Comparison of ENCODE assay signal across 15 cellular contexts in genomic region chr18:3747176-3747973, GRCh38.
DNase-seq lines count a peak whose midpoint lies in the region; FAIRE-seq and TF ChIP-seq lines count a peak whose summit lies in the region.
"Had no signal": no experiment of that assay in that cellular context is flagged by ENCODE, and none has a peak within 500 bp of the region (broad histone marks: within the 10 kb centered on the region; RNA-seq: fewer than 3 reads in every experiment).

No MANE protein-coding gene starts in this region.

- CTCF ChIA-PET in AG04450 (lab: Charles Lee) = interaction anchor here (0.6 kb wide), 1 partner anchor 24 kb away, joined by 3 read pairs; no protein-coding TSS in a partner anchor

- H3K27me3 ChIP-seq in AG04450 (ENCODE audit: control insufficient read depth, insufficient read depth, low read length) (no peaks in the 10 kb centered on the region), keratinocyte (ENCODE audit: control insufficient read depth, extremely low read depth, insufficient read depth, low read length) (no peaks in the 10 kb centered on the region), BE2C (no peaks in the 10 kb centered on the region), hepatocyte (no peaks in the 10 kb centered on the region)

- H3K36me3 ChIP-seq in keratinocyte (ENCODE audit: control insufficient read depth in 2 of 2, extremely low read depth in 1 of 2, insufficient read depth in 2 of 2, low read length in 2 of 2) = no peaks in the 10 kb centered on the region
- no peaks in the 10 kb centered on the region for H3K36me3 ChIP-seq in BE2C
- H3K36me3 ChIP-seq in hepatocyte (replicated peaks; ENCODE audit: insufficient read depth, low read depth) = no peaks in the 10 kb centered on the region

- in situ Hi-C loops in astrocyte of the spinal cord (cut with HindIII; ENCODE audit: low sequenced_read_pairs) = no loop called here

- no peak overlapping the region for H3K4me2 ChIP-seq in keratinocyte (ENCODE audit: control insufficient read depth, extremely low read depth, insufficient read depth, low read depth, low read length)
- H3K4me2 ChIP-seq in hepatocyte = no peak overlapping the region

- DNase-seq in AG04450 (ENCODE audit: low read depth, low spot score) = peak; percentile 3
- peak; percentile 99 for DNase-seq in MV-4-11 (lab: John Stamatoyannopoulos, UW)
- DNase-seq in astrocyte of the spinal cord (ENCODE audit: low read depth, low spot score) = peak; percentile 26
- no peak for DNase-seq in keratinocyte (ENCODE audit: low read depth, low spot score)
- DNase-seq in BE2C = no peak
- no peak for DNase-seq in SHP77 (lab: John Stamatoyannopoulos, UW)
- DNase-seq in OCI-M2 (lab: John Stamatoyannopoulos, UW; ENCODE audit: unreplicated experiment) = no peak
- DNase-seq in hepatocyte (ENCODE audit: low spot score) = no peak
- DNase-seq: amniotic stem cell, GF-D8, natural killer cell, NCI-H187, OCI-M1 had no signal

- TF ChIP-seq CTCF in AG04450 (IDR thresholded peaks at IDR 0.05; ENCODE audit: low read depth, low read length) (no peak), astrocyte of the spinal cord (IDR thresholded peaks at IDR 0.05; ENCODE audit: low read depth, low read length) (no peak), keratinocyte (optimal IDR thresholded peaks at IDR 0.05 in 1 of 3, IDR thresholded peaks at IDR 0.05 in 1 of 3, conservative IDR thresholded peaks at IDR 0.05 in 1 of 3; ENCODE audit: extremely low read depth in 1 of 3, insufficient read depth in 2 of 3, low read length in 3 of 3) (no peak), BE2C (IDR thresholded peaks at IDR 0.05; ENCODE audit: low read depth, low read length) (no peak), hepatocyte (IDR thresholded peaks at IDR 0.05; ENCODE audit: poor library complexity) (no peak)

- H3K79me2 ChIP-seq in keratinocyte (ENCODE audit: control insufficient read depth, insufficient read depth, low read length) (no peaks in the 10 kb centered on the region), hepatocyte (no peaks in the 10 kb centered on the region)

- H3K4me3 ChIP-seq in AG04450 (ENCODE audit: low read depth, low read length) = no peak overlapping the region
- H3K4me3 ChIP-seq in astrocyte of the spinal cord (ENCODE audit: low read depth, low read length) = no peak overlapping the region
- no peak overlapping the region for H3K4me3 ChIP-seq in keratinocyte (ENCODE audit: control insufficient read depth in 2 of 3, extremely low read depth in 1 of 3, insufficient read depth in 2 of 3, low read depth in 1 of 3, low read length in 3 of 3)
- no peak overlapping the region for H3K4me3 ChIP-seq in BE2C (ENCODE audit: low read depth, low read length)
- no peak overlapping the region for H3K4me3 ChIP-seq in hepatocyte
- H3K4me3 ChIP-seq: skin epidermis had no signal

- H2AFZ ChIP-seq in keratinocyte (ENCODE audit: control insufficient read depth, low read length) (no peak overlapping the region), hepatocyte (no peak overlapping the region)

- peak; percentile 43 for FAIRE-seq in keratinocyte (lab: Jason Lieb, UNC)
- FAIRE-seq: endometrium had no signal

- H3K4me1 ChIP-seq in keratinocyte (ENCODE audit: control insufficient read depth, extremely low read depth, insufficient read depth, low read length) (no peaks in the 10 kb centered on the region), BE2C (no peaks in the 10 kb centered on the region), hepatocyte (ENCODE audit: insufficient read depth) (no peaks in the 10 kb centered on the region)

- H3K27ac ChIP-seq in AG04450 (ENCODE audit: low read depth, low read length) = no peak overlapping the region
- no peak overlapping the region for H3K27ac ChIP-seq in keratinocyte (ENCODE audit: control insufficient read depth, insufficient read depth, low read length)
- H3K27ac ChIP-seq in hepatocyte = no peak overlapping the region

- H4K20me1 ChIP-seq in keratinocyte (ENCODE audit: control insufficient read depth, extremely low read depth, insufficient read depth, low read length) (no peaks in the 10 kb centered on the region), hepatocyte (ENCODE audit: insufficient read depth, poor library complexity, severe bottlenecking) (no peaks in the 10 kb centered on the region)

- no peak overlapping the region for H3K9ac ChIP-seq in keratinocyte (ENCODE audit: control insufficient read depth, extremely low read depth, insufficient read depth, low read length)

- dilution Hi-C loops in keratinocyte (cut with MboI; ENCODE audit: extremely low pct_ligation_motif_present, low sequenced_read_pairs) = no loop called here

- H3K9me1 ChIP-seq in keratinocyte (ENCODE audit: control insufficient read depth, extremely low read depth, insufficient read depth, low read length) = no peaks in the 10 kb centered on the region

- H3K9me3 ChIP-seq in AG04450 (ENCODE audit: control insufficient read depth, insufficient read depth, low read length) (no peaks in the 10 kb centered on the region), keratinocyte (ENCODE audit: control insufficient read depth, low read depth, low read length) (no peaks in the 10 kb centered on the region), BE2C (no peaks in the 10 kb centered on the region), hepatocyte (ENCODE audit: low read depth) (no peaks in the 10 kb centered on the region)

- POLR2A ChIA-PET in AG04450 (lab: Yijun Ruan, JAX) = interaction anchor here (0.7 to 0.9 kb wide), 2 partner anchors 24 to 238 kb away, joined by 3 to 4 read pairs; no protein-coding TSS in a partner anchor

- H3K9me2 ChIP-seq in hepatocyte (replicated peaks; ENCODE audit: insufficient read depth) = no peaks in the 10 kb centered on the region

- whole genome bisulfite sequencing in hepatocyte (ENCODE audit: low lambda C conversion rate, missing lambda C conversion rate) = 89% methylated on average over 14 of the region's 14 CpGs

Comparison
In these comparisons a context has a peak if more than half of its experiments do, and no peak if none do; other contexts are left out.
1. DNase-seq: peak in AG04450 (single experiment), MV-4-11 (single experiment) and astrocyte of the spinal cord (single experiment); none in keratinocyte (single experiment), BE2C (single experiment), SHP77 (0 of 2), OCI-M2 (single experiment) and hepatocyte (single experiment).